ENCODE assay signal across 11 cellular contexts in the genomic region with DNA sequence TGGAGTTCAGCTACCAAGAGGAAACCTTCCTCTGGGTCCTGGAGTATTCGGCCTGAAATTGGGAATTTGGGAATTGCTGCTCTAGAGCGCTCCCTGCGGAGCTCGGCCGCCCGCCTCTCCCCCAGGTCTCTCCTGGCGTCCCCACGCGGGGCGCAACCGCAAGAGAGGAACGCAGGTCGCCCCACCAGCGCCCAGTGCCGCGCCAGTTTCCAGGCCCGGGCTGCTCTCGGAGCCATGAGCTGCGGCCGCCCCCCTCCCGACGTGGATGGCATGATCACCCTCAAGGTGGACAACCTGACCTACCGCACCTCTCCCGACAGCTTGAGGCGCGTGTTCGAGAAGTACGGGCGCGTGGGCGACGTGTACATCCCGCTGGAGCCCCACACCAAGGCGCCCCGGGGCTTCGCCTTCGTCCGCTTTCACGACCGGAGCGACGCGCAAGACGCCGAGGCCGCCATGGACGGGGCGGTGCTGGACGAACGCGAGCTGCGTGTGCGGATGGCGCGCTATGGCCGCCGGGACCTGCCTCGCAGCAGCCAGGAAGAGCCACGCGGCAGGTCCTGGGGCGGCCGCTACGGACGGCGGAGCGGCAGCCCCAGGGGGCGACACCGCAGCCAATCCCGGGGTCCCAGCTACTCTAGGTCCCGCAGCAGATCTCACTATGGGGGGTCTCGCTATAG. TPM values are rescaled to one million over a fixed set of nuclear protein-coding genes. Genes with fewer than 3 reads are reported as not detected.
DNase-seq lines count a peak whose midpoint lies in the region; ATAC-seq and TF ChIP-seq lines count a peak whose summit lies in the region.
"Not testable (repeated sequence)": the region's sequence is repeated elsewhere in the genome, so short reads cannot be mapped to it uniquely, and the experiment has no call there.
"Had no signal": no experiment of that assay in that cellular context is flagged by ENCODE, and none has a peak within 500 bp of the region (broad histone marks: within the 10 kb centered on the region; RNA-seq: fewer than 3 reads in every experiment).

No MANE protein-coding gene starts in this region.

- H3K27me3 Mint-ChIP-seq in activated CD4-positive, alpha-beta T cell treated with anti-CD3 and anti-CD28 coated beads, Interleukin-2, amount 10 ng/mL, durations not matched to agents 24 days and 14 days: peaks cover 33% of the 10 kb centered on the region

- peaks cover 13% of the 10 kb centered on the region for H3K27me3 ChIP-seq in adipocyte (replicated peaks; ENCODE audit: control insufficient read depth, insufficient read depth, low read length)
- H3K27me3 ChIP-seq in dorsolateral prefrontal cortex: peaks cover 0 to 25% (median 6%) of the 10 kb centered on the region in 45 donors
- not testable (repeated sequence) for H3K27me3 ChIP-seq in right lobe of liver
- H3K27me3 ChIP-seq in tibial artery: peaks cover 0 to 29% of the 10 kb centered on the region in 2 donors

- 53% methylated on average over 4 of the region's 71 CpGs for WGBS in right lobe of liver (ENCODE audit: insufficient coverage, low coverage, low lambda C conversion rate, missing lambda C conversion rate)

- not testable (repeated sequence) for H3K9ac ChIP-seq in adipocyte (ENCODE audit: low read length)

- H3K36me3 ChIP-seq in adipocyte (ENCODE audit: control insufficient read depth, insufficient read depth, low read length, severe bottlenecking); right lobe of liver; tibial artery: not testable (repeated sequence)

- not testable (repeated sequence) for TF ChIP-seq POLR2A in right lobe of liver (IDR thresholded peaks at IDR 0.05)

- not testable (repeated sequence) for H3K9me3 Mint-ChIP-seq in activated CD4-positive, alpha-beta T cell treated with anti-CD3 and anti-CD28 coated beads, Interleukin-2, amount 10 ng/mL, durations not matched to agents 24 days and 14 days

- H3K4me1 Mint-ChIP-seq in activated CD4-positive, alpha-beta T cell treated with anti-CD3 and anti-CD28 coated beads, Interleukin-2, amount 10 ng/mL, durations not matched to agents 24 days and 14 days: not testable (repeated sequence)

- peak; percentile 2 for DNase-seq in CD1c-positive myeloid dendritic cell (ENCODE audit: extremely low spot score)
- peak; percentile 63 for DNase-seq in activated CD4-positive, alpha-beta T cell treated with anti-CD3 and anti-CD28 coated beads, Interleukin-2, amount 10 ng/mL, durations not matched to agents 24 days and 14 days
- DNase-seq in adipocyte (ENCODE audit: low read depth); dorsolateral prefrontal cortex; Right ventricle myocardium inferior (ENCODE audit: missing footprints); right lobe of liver; sciatic nerve (ENCODE audit: low spot score); tibial artery: not testable (repeated sequence)

- intact Hi-C loops in activated CD4-positive, alpha-beta T cell treated with anti-CD3 and anti-CD28 coated beads, Interleukin-2, amount 10 ng/mL, durations not matched to agents 24 days and 14 days (cut with micrococcal nuclease); dorsolateral prefrontal cortex (cut with DNase I); Right ventricle myocardium inferior (cut with DNase I); right lobe of liver (cut with DNase I); sciatic nerve (cut with DNase I); tibial artery (cut with DNase I; ENCODE audit: low total_unique reads): not testable (repeated sequence)

- peak overlapping the region; percentile 58 for H3K4me3 ChIP-seq in adipocyte (ENCODE audit: low read length)
- H3K4me3 ChIP-seq in dorsolateral prefrontal cortex: peak overlapping the region in 47 of 59 donors; percentile 7 to 55 (median 31)
- H3K4me3 ChIP-seq in right lobe of liver: peak overlapping the region in 2 of 3 donors; percentile 5 to 24
- peak overlapping the region; percentile 13 to 34 for H3K4me3 ChIP-seq in tibial artery

- not testable (repeated sequence) for H3K9me3 ChIP-seq in adipocyte (ENCODE audit: control insufficient read depth, low read length); right lobe of liver; tibial artery

- not testable (repeated sequence) for TF ChIP-seq CTCF in dorsolateral prefrontal cortex (IDR thresholded peaks at IDR 0.05 in 54 of 56, conservative IDR thresholded peaks at IDR 0.05 in 2 of 56; ENCODE audit: low read depth in 1 of 56, partially characterized antibody in 56 of 56); tibial artery (IDR thresholded peaks at IDR 0.05)
- TF ChIP-seq CTCF in right lobe of liver (IDR thresholded peaks at IDR 0.05): peak in 1 of 4 donors; percentile 6

- H3K27ac ChIP-seq in dorsolateral prefrontal cortex, right lobe of liver, tibial artery: not testable (repeated sequence)

- H3K4me3 Mint-ChIP-seq in activated CD4-positive, alpha-beta T cell treated with anti-CD3 and anti-CD28 coated beads, Interleukin-2, amount 10 ng/mL, durations not matched to agents 24 days and 14 days: not testable (repeated sequence)

- not testable (repeated sequence) for H3K4me1 ChIP-seq in adipocyte (ENCODE audit: control insufficient read depth, insufficient read depth, low read length); right lobe of liver; tibial artery

- H3K27ac Mint-ChIP-seq in activated CD4-positive, alpha-beta T cell treated with anti-CD3 and anti-CD28 coated beads, Interleukin-2, amount 10 ng/mL, durations not matched to agents 24 days and 14 days: not testable (repeated sequence)

- H3K36me3 Mint-ChIP-seq in activated CD4-positive, alpha-beta T cell treated with anti-CD3 and anti-CD28 coated beads, Interleukin-2, amount 10 ng/mL, durations not matched to agents 24 days and 14 days (ENCODE audit: low read depth): not testable (repeated sequence)

- peak; percentile 59 for ATAC-seq in Right ventricle myocardium inferior
- ATAC-seq in right lobe of liver: peak; percentile 38 to 51 (median 44)
- ATAC-seq in sciatic nerve: peak; percentile 81

RNA-seq across cellular contexts. Expression of a gene that starts 11.7 kb away (rescaled TPM):
- not detected in 2 replicates for total RNA-seq in activated CD4-positive, alpha-beta T cell treated with anti-CD3 and anti-CD28 coated beads, Interleukin-2, amount 10 ng/mL, durations not matched to agents 24 days and 14 days
- total RNA-seq in dorsolateral prefrontal cortex (not detected), Right ventricle myocardium inferior (not detected), right lobe of liver (not detected), sciatic nerve (not detected)
- total RNA-seq: K562, left colon, pulmonary artery endothelial cell had no signal

RNA-seq across cellular contexts. Expression of a gene that starts 12.4 kb away (rescaled TPM):
- not detected in 2 replicates for total RNA-seq in activated CD4-positive, alpha-beta T cell treated with anti-CD3 and anti-CD28 coated beads, Interleukin-2, amount 10 ng/mL, durations not matched to agents 24 days and 14 days
- total RNA-seq in dorsolateral prefrontal cortex (not detected), Right ventricle myocardium inferior (not detected), right lobe of liver (not detected), sciatic nerve (not detected)
- total RNA-seq: K562, left colon, pulmonary artery endothelial cell had no signal

RNA-seq across cellular contexts. Expression of a gene that starts 29.2 kb away (rescaled TPM):
- 45.9 and 46.0 TPM in 2 replicates for total RNA-seq in activated CD4-positive, alpha-beta T cell treated with anti-CD3 and anti-CD28 coated beads, Interleukin-2, amount 10 ng/mL, durations not matched to agents 24 days and 14 days
- total RNA-seq in dorsolateral prefrontal cortex: 10 to 100 TPM; 28.1 to 69.4 (median 48.2) TPM
- total RNA-seq in Right ventricle myocardium inferior: 22.8 TPM
- total RNA-seq in right lobe of liver: 10 to 100 TPM; 12.5 to 25.1 (median 19.9) TPM
- 65.0 TPM for total RNA-seq in sciatic nerve

RNA-seq across cellular contexts. Expression of a gene that starts 52.1 kb away (rescaled TPM):
- 34.1 and 34.3 TPM in 2 replicates for total RNA-seq in activated CD4-positive, alpha-beta T cell treated with anti-CD3 and anti-CD28 coated beads, Interleukin-2, amount 10 ng/mL, durations not matched to agents 24 days and 14 days
- total RNA-seq in dorsolateral prefrontal cortex (100 to 1,000 TPM in 11 of 120 experiments, 10 to 100 TPM in 109; 49.1 to 144 (median 71.1) TPM), Right ventricle myocardium inferior (11.2 TPM), right lobe of liver (1 to 10 TPM; 3.8 to 8.0 (median 6.2) TPM), sciatic nerve (104 TPM)
